ENCODE assay signal across 1 cellular context in the genomic region with DNA sequence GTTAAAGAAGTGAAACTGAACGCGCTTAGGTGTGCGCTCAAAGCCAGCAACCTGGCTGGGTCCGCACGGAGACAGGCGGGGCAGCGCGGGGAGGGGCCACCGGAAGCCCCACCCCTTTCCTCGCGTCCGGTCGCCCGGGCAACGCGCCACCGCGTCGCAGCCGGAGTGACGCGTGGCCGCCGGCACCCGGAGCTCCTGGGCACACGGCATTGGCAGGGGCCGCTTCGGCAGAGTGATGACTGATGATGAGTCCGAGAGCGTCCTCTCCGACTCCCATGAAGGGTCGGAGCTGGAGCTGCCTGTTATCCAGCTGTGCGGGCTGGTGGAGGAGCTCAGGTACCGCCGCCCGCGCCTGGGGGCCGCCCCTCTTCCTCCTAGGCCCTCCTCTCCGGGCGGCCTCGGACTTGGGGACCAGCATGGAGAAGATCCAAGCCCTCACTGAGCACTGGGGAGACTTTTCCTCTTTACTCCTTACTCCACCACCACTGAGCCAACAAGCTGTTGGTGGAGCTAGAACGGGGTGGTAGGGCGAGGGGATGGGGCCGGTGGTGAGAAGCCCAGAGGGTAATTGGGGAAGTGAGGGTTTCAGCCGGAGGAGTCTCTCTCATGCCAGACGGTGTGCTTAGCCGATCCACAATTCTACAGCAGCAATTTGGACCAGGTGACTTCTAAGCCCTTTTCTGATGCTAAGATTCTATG.
A peak's percentile ranks its signal among the peaks of the same experiment; 100 is the strongest.
TF ChIP-seq lines count a peak whose summit lies in the region.

No MANE protein-coding gene starts in this region.

TF ChIP-seq in WTC11, 78 proteins besides CTCF, POLR2A, EP300 and RAD21 (continued from another document and continues in another):
- TF ChIP-seq, protein P1, sequence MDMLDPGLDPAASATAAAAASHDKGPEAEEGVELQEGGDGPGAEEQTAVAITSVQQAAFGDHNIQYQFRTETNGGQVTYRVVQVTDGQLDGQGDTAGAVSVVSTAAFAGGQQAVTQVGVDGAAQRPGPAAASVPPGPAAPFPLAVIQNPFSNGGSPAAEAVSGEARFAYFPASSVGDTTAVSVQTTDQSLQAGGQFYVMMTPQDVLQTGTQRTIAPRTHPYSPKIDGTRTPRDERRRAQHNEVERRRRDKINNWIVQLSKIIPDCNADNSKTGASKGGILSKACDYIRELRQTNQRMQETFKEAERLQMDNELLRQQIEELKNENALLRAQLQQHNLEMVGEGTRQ (CRISPR knock-in tag; IDR thresholded peaks at IDR 0.05): no peak
- no peak for TF ChIP-seq TEAD4 (CRISPR knock-in tag; IDR thresholded peaks at IDR 0.05)
- no peak for TF ChIP-seq OVOL2 (CRISPR knock-in tag; IDR thresholded peaks at IDR 0.05; ENCODE audit: borderline replicate concordance)
- no peak for TF ChIP-seq ESRRA (CRISPR knock-in tag; IDR thresholded peaks at IDR 0.05; ENCODE audit: borderline replicate concordance)
- TF ChIP-seq, protein P2, sequence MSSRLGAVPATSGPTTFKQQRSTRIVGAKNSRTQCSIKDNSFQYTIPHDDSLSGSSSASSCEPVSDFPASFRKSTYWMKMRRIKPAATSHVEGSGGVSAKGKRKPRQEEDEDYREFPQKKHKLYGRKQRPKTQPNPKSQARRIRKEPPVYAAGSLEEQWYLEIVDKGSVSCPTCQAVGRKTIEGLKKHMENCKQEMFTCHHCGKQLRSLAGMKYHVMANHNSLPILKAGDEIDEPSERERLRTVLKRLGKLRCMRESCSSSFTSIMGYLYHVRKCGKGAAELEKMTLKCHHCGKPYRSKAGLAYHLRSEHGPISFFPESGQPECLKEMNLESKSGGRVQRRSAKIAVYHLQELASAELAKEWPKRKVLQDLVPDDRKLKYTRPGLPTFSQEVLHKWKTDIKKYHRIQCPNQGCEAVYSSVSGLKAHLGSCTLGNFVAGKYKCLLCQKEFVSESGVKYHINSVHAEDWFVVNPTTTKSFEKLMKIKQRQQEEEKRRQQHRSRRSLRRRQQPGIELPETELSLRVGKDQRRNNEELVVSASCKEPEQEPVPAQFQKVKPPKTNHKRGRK (CRISPR knock-in tag; IDR thresholded peaks at IDR 0.05; ENCODE audit: borderline replicate concordance): no peak
- no peak for TF ChIP-seq NFATC4 (CRISPR knock-in tag; IDR thresholded peaks at IDR 0.05)
- TF ChIP-seq, protein P3, sequence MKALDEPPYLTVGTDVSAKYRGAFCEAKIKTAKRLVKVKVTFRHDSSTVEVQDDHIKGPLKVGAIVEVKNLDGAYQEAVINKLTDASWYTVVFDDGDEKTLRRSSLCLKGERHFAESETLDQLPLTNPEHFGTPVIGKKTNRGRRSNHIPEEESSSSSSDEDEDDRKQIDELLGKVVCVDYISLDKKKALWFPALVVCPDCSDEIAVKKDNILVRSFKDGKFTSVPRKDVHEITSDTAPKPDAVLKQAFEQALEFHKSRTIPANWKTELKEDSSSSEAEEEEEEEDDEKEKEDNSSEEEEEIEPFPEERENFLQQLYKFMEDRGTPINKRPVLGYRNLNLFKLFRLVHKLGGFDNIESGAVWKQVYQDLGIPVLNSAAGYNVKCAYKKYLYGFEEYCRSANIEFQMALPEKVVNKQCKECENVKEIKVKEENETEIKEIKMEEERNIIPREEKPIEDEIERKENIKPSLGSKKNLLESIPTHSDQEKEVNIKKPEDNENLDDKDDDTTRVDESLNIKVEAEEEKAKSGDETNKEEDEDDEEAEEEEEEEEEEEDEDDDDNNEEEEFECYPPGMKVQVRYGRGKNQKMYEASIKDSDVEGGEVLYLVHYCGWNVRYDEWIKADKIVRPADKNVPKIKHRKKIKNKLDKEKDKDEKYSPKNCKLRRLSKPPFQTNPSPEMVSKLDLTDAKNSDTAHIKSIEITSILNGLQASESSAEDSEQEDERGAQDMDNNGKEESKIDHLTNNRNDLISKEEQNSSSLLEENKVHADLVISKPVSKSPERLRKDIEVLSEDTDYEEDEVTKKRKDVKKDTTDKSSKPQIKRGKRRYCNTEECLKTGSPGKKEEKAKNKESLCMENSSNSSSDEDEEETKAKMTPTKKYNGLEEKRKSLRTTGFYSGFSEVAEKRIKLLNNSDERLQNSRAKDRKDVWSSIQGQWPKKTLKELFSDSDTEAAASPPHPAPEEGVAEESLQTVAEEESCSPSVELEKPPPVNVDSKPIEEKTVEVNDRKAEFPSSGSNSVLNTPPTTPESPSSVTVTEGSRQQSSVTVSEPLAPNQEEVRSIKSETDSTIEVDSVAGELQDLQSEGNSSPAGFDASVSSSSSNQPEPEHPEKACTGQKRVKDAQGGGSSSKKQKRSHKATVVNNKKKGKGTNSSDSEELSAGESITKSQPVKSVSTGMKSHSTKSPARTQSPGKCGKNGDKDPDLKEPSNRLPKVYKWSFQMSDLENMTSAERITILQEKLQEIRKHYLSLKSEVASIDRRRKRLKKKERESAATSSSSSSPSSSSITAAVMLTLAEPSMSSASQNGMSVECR (CRISPR knock-in tag; IDR thresholded peaks at IDR 0.05; ENCODE audit: borderline replicate concordance): peak; percentile 82; the same call in 1 of the 2 replicates
- TF ChIP-seq, protein P4, sequence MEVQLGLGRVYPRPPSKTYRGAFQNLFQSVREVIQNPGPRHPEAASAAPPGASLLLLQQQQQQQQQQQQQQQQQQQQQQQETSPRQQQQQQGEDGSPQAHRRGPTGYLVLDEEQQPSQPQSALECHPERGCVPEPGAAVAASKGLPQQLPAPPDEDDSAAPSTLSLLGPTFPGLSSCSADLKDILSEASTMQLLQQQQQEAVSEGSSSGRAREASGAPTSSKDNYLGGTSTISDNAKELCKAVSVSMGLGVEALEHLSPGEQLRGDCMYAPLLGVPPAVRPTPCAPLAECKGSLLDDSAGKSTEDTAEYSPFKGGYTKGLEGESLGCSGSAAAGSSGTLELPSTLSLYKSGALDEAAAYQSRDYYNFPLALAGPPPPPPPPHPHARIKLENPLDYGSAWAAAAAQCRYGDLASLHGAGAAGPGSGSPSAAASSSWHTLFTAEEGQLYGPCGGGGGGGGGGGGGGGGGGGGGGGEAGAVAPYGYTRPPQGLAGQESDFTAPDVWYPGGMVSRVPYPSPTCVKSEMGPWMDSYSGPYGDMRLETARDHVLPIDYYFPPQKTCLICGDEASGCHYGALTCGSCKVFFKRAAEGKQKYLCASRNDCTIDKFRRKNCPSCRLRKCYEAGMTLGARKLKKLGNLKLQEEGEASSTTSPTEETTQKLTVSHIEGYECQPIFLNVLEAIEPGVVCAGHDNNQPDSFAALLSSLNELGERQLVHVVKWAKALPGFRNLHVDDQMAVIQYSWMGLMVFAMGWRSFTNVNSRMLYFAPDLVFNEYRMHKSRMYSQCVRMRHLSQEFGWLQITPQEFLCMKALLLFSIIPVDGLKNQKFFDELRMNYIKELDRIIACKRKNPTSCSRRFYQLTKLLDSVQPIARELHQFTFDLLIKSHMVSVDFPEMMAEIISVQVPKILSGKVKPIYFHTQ (CRISPR knock-in tag; IDR thresholded peaks at IDR 0.05): no peak
- peak; percentile 97 for TF ChIP-seq SP1 (CRISPR knock-in tag; conservative IDR thresholded peaks at IDR 0.05)
- peak; percentile 53; the same call in 1 of the 2 replicates for TF ChIP-seq FOXP1 (CRISPR knock-in tag; IDR thresholded peaks at IDR 0.05; ENCODE audit: borderline replicate concordance)
- no peak for TF ChIP-seq MYBL2 (CRISPR knock-in tag; IDR thresholded peaks at IDR 0.05)
- TF ChIP-seq ELF4 (CRISPR knock-in tag; IDR thresholded peaks at IDR 0.05; ENCODE audit: low read depth): no peak
- no peak for TF ChIP-seq JAZF1 (CRISPR knock-in tag; IDR thresholded peaks at IDR 0.05)
- TF ChIP-seq, protein P5, sequence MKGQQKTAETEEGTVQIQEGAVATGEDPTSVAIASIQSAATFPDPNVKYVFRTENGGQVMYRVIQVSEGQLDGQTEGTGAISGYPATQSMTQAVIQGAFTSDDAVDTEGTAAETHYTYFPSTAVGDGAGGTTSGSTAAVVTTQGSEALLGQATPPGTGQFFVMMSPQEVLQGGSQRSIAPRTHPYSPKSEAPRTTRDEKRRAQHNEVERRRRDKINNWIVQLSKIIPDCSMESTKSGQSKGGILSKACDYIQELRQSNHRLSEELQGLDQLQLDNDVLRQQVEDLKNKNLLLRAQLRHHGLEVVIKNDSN (CRISPR knock-in tag; IDR thresholded peaks at IDR 0.05): no peak
- TF ChIP-seq ZNF138 (CRISPR knock-in tag; conservative IDR thresholded peaks at IDR 0.05): no peak
- TF ChIP-seq, protein P6, sequence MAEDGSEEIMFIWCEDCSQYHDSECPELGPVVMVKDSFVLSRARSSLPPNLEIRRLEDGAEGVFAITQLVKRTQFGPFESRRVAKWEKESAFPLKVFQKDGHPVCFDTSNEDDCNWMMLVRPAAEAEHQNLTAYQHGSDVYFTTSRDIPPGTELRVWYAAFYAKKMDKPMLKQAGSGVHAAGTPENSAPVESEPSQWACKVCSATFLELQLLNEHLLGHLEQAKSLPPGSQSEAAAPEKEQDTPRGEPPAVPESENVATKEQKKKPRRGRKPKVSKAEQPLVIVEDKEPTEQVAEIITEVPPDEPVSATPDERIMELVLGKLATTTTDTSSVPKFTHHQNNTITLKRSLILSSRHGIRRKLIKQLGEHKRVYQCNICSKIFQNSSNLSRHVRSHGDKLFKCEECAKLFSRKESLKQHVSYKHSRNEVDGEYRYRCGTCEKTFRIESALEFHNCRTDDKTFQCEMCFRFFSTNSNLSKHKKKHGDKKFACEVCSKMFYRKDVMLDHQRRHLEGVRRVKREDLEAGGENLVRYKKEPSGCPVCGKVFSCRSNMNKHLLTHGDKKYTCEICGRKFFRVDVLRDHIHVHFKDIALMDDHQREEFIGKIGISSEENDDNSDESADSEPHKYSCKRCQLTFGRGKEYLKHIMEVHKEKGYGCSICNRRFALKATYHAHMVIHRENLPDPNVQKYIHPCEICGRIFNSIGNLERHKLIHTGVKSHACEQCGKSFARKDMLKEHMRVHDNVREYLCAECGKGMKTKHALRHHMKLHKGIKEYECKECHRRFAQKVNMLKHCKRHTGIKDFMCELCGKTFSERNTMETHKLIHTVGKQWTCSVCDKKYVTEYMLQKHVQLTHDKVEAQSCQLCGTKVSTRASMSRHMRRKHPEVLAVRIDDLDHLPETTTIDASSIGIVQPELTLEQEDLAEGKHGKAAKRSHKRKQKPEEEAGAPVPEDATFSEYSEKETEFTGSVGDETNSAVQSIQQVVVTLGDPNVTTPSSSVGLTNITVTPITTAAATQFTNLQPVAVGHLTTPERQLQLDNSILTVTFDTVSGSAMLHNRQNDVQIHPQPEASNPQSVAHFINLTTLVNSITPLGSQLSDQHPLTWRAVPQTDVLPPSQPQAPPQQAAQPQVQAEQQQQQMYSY (CRISPR knock-in tag; IDR thresholded peaks at IDR 0.05): no peak
- 0 out of 2 replicates have a peak, but pooled peaks have one; percentile 27 for TF ChIP-seq NFYB (CRISPR knock-in tag; conservative IDR thresholded peaks at IDR 0.05; ENCODE audit: low read depth)
- TF ChIP-seq NR3C1 (CRISPR knock-in tag; conservative IDR thresholded peaks at IDR 0.05; ENCODE audit: low read depth): no peak
- TF ChIP-seq, protein P7, sequence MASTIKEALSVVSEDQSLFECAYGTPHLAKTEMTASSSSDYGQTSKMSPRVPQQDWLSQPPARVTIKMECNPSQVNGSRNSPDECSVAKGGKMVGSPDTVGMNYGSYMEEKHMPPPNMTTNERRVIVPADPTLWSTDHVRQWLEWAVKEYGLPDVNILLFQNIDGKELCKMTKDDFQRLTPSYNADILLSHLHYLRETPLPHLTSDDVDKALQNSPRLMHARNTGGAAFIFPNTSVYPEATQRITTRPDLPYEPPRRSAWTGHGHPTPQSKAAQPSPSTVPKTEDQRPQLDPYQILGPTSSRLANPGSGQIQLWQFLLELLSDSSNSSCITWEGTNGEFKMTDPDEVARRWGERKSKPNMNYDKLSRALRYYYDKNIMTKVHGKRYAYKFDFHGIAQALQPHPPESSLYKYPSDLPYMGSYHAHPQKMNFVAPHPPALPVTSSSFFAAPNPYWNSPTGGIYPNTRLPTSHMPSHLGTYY (CRISPR knock-in tag; IDR thresholded peaks at IDR 0.05): no peak
- TF ChIP-seq PRRX2 (CRISPR knock-in tag; IDR thresholded peaks at IDR 0.05): no peak
- TF ChIP-seq, protein P8, sequence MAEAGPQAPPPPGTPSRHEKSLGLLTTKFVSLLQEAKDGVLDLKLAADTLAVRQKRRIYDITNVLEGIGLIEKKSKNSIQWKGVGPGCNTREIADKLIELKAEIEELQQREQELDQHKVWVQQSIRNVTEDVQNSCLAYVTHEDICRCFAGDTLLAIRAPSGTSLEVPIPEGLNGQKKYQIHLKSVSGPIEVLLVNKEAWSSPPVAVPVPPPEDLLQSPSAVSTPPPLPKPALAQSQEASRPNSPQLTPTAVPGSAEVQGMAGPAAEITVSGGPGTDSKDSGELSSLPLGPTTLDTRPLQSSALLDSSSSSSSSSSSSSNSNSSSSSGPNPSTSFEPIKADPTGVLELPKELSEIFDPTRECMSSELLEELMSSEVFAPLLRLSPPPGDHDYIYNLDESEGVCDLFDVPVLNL (CRISPR knock-in tag; IDR thresholded peaks at IDR 0.05; ENCODE audit: borderline replicate concordance, low read depth): no peak
- no peak for TF ChIP-seq SMAD4 (CRISPR knock-in tag; IDR thresholded peaks at IDR 0.05)
- no peak for TF ChIP-seq ZNF263 (CRISPR knock-in tag; IDR thresholded peaks at IDR 0.05; ENCODE audit: low read depth)
- TF ChIP-seq SMAD3 (CRISPR knock-in tag; IDR thresholded peaks at IDR 0.05; ENCODE audit: borderline replicate concordance): no peak
- TF ChIP-seq, protein P9, sequence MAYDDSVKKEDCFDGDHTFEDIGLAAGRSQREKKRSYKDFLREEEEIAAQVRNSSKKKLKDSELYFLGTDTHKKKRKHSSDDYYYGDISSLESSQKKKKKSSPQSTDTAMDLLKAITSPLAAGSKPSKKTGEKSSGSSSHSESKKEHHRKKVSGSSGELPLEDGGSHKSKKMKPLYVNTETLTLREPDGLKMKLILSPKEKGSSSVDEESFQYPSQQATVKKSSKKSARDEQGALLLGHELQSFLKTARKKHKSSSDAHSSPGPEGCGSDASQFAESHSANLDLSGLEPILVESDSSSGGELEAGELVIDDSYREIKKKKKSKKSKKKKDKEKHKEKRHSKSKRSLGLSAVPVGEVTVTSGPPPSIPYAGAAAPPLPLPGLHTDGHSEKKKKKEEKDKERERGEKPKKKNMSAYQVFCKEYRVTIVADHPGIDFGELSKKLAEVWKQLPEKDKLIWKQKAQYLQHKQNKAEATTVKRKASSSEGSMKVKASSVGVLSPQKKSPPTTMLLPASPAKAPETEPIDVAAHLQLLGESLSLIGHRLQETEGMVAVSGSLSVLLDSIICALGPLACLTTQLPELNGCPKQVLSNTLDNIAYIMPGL (CRISPR knock-in tag; IDR thresholded peaks at IDR 0.05): no peak
- TF ChIP-seq, protein P10, sequence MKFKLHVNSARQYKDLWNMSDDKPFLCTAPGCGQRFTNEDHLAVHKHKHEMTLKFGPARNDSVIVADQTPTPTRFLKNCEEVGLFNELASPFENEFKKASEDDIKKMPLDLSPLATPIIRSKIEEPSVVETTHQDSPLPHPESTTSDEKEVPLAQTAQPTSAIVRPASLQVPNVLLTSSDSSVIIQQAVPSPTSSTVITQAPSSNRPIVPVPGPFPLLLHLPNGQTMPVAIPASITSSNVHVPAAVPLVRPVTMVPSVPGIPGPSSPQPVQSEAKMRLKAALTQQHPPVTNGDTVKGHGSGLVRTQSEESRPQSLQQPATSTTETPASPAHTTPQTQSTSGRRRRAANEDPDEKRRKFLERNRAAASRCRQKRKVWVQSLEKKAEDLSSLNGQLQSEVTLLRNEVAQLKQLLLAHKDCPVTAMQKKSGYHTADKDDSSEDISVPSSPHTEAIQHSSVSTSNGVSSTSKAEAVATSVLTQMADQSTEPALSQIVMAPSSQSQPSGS (CRISPR knock-in tag; IDR thresholded peaks at IDR 0.05; ENCODE audit: borderline replicate concordance, low read depth): no peak
- TF ChIP-seq, protein P11, sequence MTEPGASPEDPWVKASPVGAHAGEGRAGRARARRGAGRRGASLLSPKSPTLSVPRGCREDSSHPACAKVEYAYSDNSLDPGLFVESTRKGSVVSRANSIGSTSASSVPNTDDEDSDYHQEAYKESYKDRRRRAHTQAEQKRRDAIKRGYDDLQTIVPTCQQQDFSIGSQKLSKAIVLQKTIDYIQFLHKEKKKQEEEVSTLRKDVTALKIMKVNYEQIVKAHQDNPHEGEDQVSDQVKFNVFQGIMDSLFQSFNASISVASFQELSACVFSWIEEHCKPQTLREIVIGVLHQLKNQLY (CRISPR knock-in tag; IDR thresholded peaks at IDR 0.05): no peak
